In genomic region chr2:12727641-12728040, GRCh38 we compare ENCODE assay signal across 1 cellular context.
TF ChIP-seq lines count a peak whose summit lies in the region.

No MANE protein-coding gene starts in this region.

TF ChIP-seq in GM12878, 131 proteins besides CTCF, POLR2A, EP300 and RAD21:
- TF ChIP-seq, protein P1, sequence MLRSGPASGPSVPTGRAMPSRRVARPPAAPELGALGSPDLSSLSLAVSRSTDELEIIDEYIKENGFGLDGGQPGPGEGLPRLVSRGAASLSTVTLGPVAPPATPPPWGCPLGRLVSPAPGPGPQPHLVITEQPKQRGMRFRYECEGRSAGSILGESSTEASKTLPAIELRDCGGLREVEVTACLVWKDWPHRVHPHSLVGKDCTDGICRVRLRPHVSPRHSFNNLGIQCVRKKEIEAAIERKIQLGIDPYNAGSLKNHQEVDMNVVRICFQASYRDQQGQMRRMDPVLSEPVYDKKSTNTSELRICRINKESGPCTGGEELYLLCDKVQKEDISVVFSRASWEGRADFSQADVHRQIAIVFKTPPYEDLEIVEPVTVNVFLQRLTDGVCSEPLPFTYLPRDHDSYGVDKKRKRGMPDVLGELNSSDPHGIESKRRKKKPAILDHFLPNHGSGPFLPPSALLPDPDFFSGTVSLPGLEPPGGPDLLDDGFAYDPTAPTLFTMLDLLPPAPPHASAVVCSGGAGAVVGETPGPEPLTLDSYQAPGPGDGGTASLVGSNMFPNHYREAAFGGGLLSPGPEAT (IDR thresholded peaks at IDR 0.05; ENCODE audit: low read depth), result no peak
- no peak for TF ChIP-seq CHD4 (IDR thresholded peaks at IDR 0.05)
- TF ChIP-seq ZZZ3 (IDR thresholded peaks at IDR 0.05; ENCODE audit: control insufficient read depth, insufficient read length, low read depth), result no peak
- no peak for TF ChIP-seq CBX5 (IDR thresholded peaks at IDR 0.05; ENCODE audit: low read depth)
- TF ChIP-seq CBX3 (IDR thresholded peaks at IDR 0.05; ENCODE audit: borderline replicate concordance, low read depth), result no peak
- TF ChIP-seq YBX1 (IDR thresholded peaks at IDR 0.05), result no peak
